Comparison of ENCODE assay signal across 13 cellular contexts in the genomic region with DNA sequence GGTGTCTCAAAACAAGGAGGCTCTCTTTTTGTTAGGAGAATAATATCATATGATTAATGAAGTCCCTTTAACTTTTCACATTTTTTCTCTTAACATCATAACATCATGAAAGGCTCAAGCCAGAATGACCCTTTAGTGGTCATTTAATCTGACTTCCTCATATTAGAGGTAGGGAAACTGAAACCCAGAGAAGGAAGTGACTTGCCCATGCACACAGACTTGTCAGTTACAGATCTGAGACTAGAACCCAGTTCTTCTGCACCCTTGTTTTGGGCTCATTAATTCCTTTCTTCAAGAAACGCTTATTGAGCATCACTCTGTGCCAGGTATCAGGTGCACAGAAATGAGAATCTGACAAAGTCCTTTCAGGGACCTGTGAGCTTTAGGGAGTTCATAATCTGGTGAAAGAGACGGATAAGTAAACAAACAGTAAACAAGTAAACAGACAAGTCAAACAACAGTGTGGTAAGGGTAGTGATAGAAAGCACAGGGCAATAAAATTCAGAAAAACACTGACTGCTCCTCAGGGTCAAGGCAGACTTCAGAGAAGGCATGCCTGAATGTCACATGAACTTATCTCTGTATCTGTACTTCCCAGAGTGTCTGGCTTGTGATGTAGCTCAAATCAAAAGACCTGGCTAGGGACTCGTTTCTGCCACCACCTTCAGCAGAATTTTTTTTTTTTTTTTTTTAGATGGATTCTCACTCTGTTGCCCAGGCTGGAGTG. TPM values are rescaled to one million over a fixed set of nuclear protein-coding genes. Genes with fewer than 3 reads are reported as not detected.
DNase-seq lines count a peak whose midpoint lies in the region; ATAC-seq, FAIRE-seq and TF ChIP-seq lines count a peak whose summit lies in the region.
"Had no signal": no experiment of that assay in that cellular context is flagged by ENCODE, and none has a peak within 500 bp of the region (broad histone marks: within the 10 kb centered on the region; RNA-seq: fewer than 3 reads in every experiment).

No MANE protein-coding gene starts in this region.

- whole genome bisulfite sequencing in GM12878 (ENCODE audit: insufficient coverage, insufficient replicate concordance, low lambda C conversion rate, missing lambda C conversion rate), result 0% methylated on average over 3 of the region's 3 CpGs

- no peaks in the 10 kb centered on the region for H4K20me1 ChIP-seq in GM12878 (ENCODE audit: control insufficient read depth, insufficient read depth)

- POLR2A ChIA-PET in GM12878 (lab: Charles Lee), result interaction anchor here (0.6 to 0.7 kb wide), 3 partner anchors 33 to 79 kb away, joined by 3 to 4 read pairs (median 4); no protein-coding TSS in a partner anchor
- POLR2A ChIA-PET in activated CD4-positive, alpha-beta T cell treated with anti-CD3 and anti-CD28 coated beads for 36 hours (lab: Charles Lee), result no interaction called here

- FAIRE-seq in GM18507 (lab: Jason Lieb, UNC) (peak; percentile 94), GM12878 (lab: Jason Lieb, UNC) (peak; percentile 75)
- FAIRE-seq: frontal cortex had no signal

- peaks cover 31% of the 10 kb centered on the region for H3K4me1 ChIP-seq in GM12878 (ENCODE audit: control insufficient read depth, insufficient read depth, low read length)

- CTCF ChIA-PET in GM12878 (lab: Yijun Ruan, JAX), result interaction anchor here (0.6 kb wide), 2 partner anchors 31 to 288 kb away, joined by 3 read pairs; no protein-coding TSS in a partner anchor
- CTCF ChIA-PET in activated CD4-positive, alpha-beta T cell treated with anti-CD3 and anti-CD28 coated beads for 36 hours (lab: Charles Lee), result no interaction called here

- TF ChIP-seq CTCF in GM12878 (IDR thresholded peaks at IDR 0.05 in 2 of 3, conservative IDR thresholded peaks at IDR 0.05 in 1 of 3; ENCODE audit: control insufficient read depth in 2 of 3, extremely low read depth in 1 of 3, insufficient read depth in 1 of 3, low read depth in 3 of 3, low read length in 3 of 3), result no peak

- no peaks in the 10 kb centered on the region for H3K9me3 ChIP-seq in GM12878 (replicated peaks; ENCODE audit: control insufficient read depth, insufficient read depth, low read length)

- SMC1A ChIA-PET in GM12878 (lab: Charles Lee; ENCODE audit: uncharacterized antibody, unreplicated experiment), result interaction anchor here (0.6 to 1.2 kb wide), 3 partner anchors 10 to 87 kb away, joined by 3 read pairs; no protein-coding TSS in a partner anchor

- no TSS peak for BruUV-seq in GM12878 (replicated peaks; lab: Mats Ljungman, UMichigan)

- H3K4me2 ChIP-seq in GM12878 (ENCODE audit: control insufficient read depth, insufficient read depth), result peak overlapping the region; percentile 1; the same call in 1 of the 2 replicates

- no peak overlapping the region for H3K9ac ChIP-seq in GM12878 (ENCODE audit: control insufficient read depth, insufficient read depth, low read length)

- no peak overlapping the region for H3K4me3 ChIP-seq in GM12878

- ATAC-seq in GM21528 (IDR thresholded peaks at IDR 0.05; ENCODE audit: low FRiP score, unreplicated experiment), result peak; percentile 62
- peak; percentile 88 for ATAC-seq in HG03432 (IDR thresholded peaks at IDR 0.05; ENCODE audit: unreplicated experiment)
- peak; percentile 86 for ATAC-seq in GM12878
- ATAC-seq in activated CD4-positive, alpha-beta T cell treated with anti-CD3 and anti-CD28 coated beads for 36 hours, result no peak
- ATAC-seq in HG02970 (IDR thresholded peaks at IDR 0.05; ENCODE audit: low FRiP score, unreplicated experiment), result no peak

- H3K36me3 ChIP-seq in GM12878 (ENCODE audit: control insufficient read depth in 2 of 2, insufficient read depth in 2 of 2, low read length in 1 of 2), result no peaks in the 10 kb centered on the region

- peak in 1 of 2 experiments; percentile 37; a peak in 1 of 4 replicates for TF ChIP-seq EP300 in GM12878 (IDR thresholded peaks at IDR 0.05; ENCODE audit: borderline replicate concordance in 1 of 2, control insufficient read depth in 1 of 2, low read depth in 2 of 2, low read length in 2 of 2)

- H3K9me3 Mint-ChIP-seq in activated CD4-positive, alpha-beta T cell treated with anti-CD3 and anti-CD28 coated beads for 36 hours (ENCODE audit: low read depth), result peaks cover 2% of the 10 kb centered on the region
- H3K9me3 Mint-ChIP-seq: nephron had no signal

- no peaks in the 10 kb centered on the region for H3K36me3 Mint-ChIP-seq in activated CD4-positive, alpha-beta T cell treated with anti-CD3 and anti-CD28 coated beads for 36 hours (ENCODE audit: low read depth)

- RAD21 ChIA-PET in GM12878 (lab: Charles Lee; ENCODE audit: unreplicated experiment), result interaction anchor here (0.7 to 1.4 kb wide), 3 partner anchors 48 to 62 kb away, joined by 3 read pairs; partner anchors contain the start of gene EPS15

- H3K27me3 ChIP-seq in GM12878 (replicated peaks in 1 of 2; ENCODE audit: control insufficient read depth in 2 of 2, insufficient read depth in 2 of 2, low read length in 1 of 2), result no peaks in the 10 kb centered on the region

- peak; percentile 35 for DNase-seq in GM18507 (ENCODE audit: extremely low spot score, insufficient read length, low read depth)
- no peak for DNase-seq in GM12878 (ENCODE audit: low read depth, low spot score)
- DNase-seq in activated CD4-positive, alpha-beta T cell treated with anti-CD3 and anti-CD28 coated beads for 36 hours, result no peak
- no peak for DNase-seq in mucosa of gallbladder (ENCODE audit: low spot score)
- DNase-seq in cerebellar nuclear complex (lab: John Stamatoyannopoulos, UW), result no peak
- DNase-seq: activated CD4-positive, CD25-positive, alpha-beta regulatory T cell treated with anti-CD3 and anti-CD28 coated beads, Interleukin-2, amount 50 U/mL, for 72 hours; DMS153 had no signal

- no peak overlapping the region for H3K27ac Mint-ChIP-seq in activated CD4-positive, alpha-beta T cell treated with anti-CD3 and anti-CD28 coated beads for 36 hours
- H3K27ac Mint-ChIP-seq: nephron had no signal

- intact Hi-C loops in GM12878 (cut with micrococcal nuclease; ENCODE audit: unreplicated experiment), result no loop called here
- intact Hi-C loops in activated CD4-positive, alpha-beta T cell treated with anti-CD3 and anti-CD28 coated beads for 36 hours (cut with DNase I, micrococcal nuclease), result no loop called here

- no peak overlapping the region for H3K4me3 Mint-ChIP-seq in activated CD4-positive, alpha-beta T cell treated with anti-CD3 and anti-CD28 coated beads for 36 hours
- H3K4me3 Mint-ChIP-seq: nephron had no signal

- H3K4me1 Mint-ChIP-seq in activated CD4-positive, alpha-beta T cell treated with anti-CD3 and anti-CD28 coated beads for 36 hours, result peaks cover 14% of the 10 kb centered on the region

- H3K27ac ChIP-seq in GM12878 (ENCODE audit: control insufficient read depth, insufficient read depth), result no peak overlapping the region
- H3K27ac ChIP-seq: HL-60 had no signal

- no peak for TF ChIP-seq RAD21 in GM12878 (IDR thresholded peaks at IDR 0.05; ENCODE audit: insufficient read depth, low read depth, low read length)

- no peak for TF ChIP-seq POLR2A in GM12878 (IDR thresholded peaks at IDR 0.05; ENCODE audit: low read depth, low read length)

- in situ Hi-C loops in GM12878 (cut with MboI), result no loop called here

- no peaks in the 10 kb centered on the region for H3K27me3 Mint-ChIP-seq in activated CD4-positive, alpha-beta T cell treated with anti-CD3 and anti-CD28 coated beads for 36 hours

- no peak overlapping the region for H2AFZ ChIP-seq in GM12878 (ENCODE audit: control insufficient read depth, low read depth, low read length)

- no peaks in the 10 kb centered on the region for H3K79me2 ChIP-seq in GM12878 (ENCODE audit: control insufficient read depth, insufficient read depth, low read length)

TF ChIP-seq in GM12878, 131 proteins besides CTCF, POLR2A, EP300 and RAD21 (continues in another document):
- no peak for TF ChIP-seq ESRRA (IDR thresholded peaks at IDR 0.05; ENCODE audit: low read length)

RNA-seq across cellular contexts. Expression of gene OSBPL9, which starts 38.3 kb away (rescaled TPM):
- 205 and 209 TPM in 2 replicates for total RNA-seq in GM12878 (2013; cell fraction: nucleolus; rRNA removed)
- total RNA-seq in GM12878 (2014; rRNA removed) (128 and 139 TPM in 2 replicates), GM12878 (2014; rRNA removed; fragmentation: Illumina TruSeq; extraction: Trizol) (150 and 151 TPM in 2 replicates), GM12878 (2021) (102 TPM in 2 replicates), mucosa of gallbladder (47.3 TPM)
- 67.4 TPM for polyA plus RNA-seq in GM12878 (2011; ENCODE audit: low read depth)
- polyA plus RNA-seq in GM12878 (2011; rRNA removed) (114 and 129 TPM in 2 replicates), GM12878 (2014; fragmentation: Illumina TruSeq; extraction: Trizol) (156 and 202 TPM in 2 replicates), GM12878 (2014; fragmentation: Nextera tagmentation; extraction: Ambion mirVana) (10 to 100 TPM; 25.9 to 41.9 TPM), GM12878 (2014; rRNA removed) (89.1 and 103 TPM in 2 replicates), GM12878 (2016; fragmentation: Nextera tagmentation; extraction: Ambion mirVana) (100 to 1,000 TPM in 1 of 2 experiments, 10 to 100 TPM in 1; 98.7 to 112 TPM)
- 84.6 and 110 TPM in 2 replicates for polyA plus RNA-seq in GM12878 (2011; cell fraction: cytosol; rRNA removed)
- polyA plus RNA-seq in GM12878 (2011; cell fraction: nucleus; rRNA removed), result 81.8 and 103 TPM in 2 replicates
- 68.8 and 80.0 TPM in 2 replicates for polyA plus RNA-seq in GM12878 (2012)
- 153 and 174 TPM in 2 replicates for polyA minus RNA-seq in GM12878 (2011; rRNA and poly(A)+ RNA removed)
- polyA minus RNA-seq in GM12878 (2011; cell fraction: cytosol; rRNA and poly(A)+ RNA removed), result 37.0 and 63.4 TPM in 2 replicates
- 92.8 and 131 TPM in 2 replicates for polyA minus RNA-seq in GM12878 (2011; cell fraction: nucleus; rRNA and poly(A)+ RNA removed)
- 10 to 100 TPM; 46.2 to 64.5 TPM for total RNA-seq in activated CD4-positive, alpha-beta T cell treated with anti-CD3 and anti-CD28 coated beads for 36 hours

RNA-seq across cellular contexts. Expression of gene EPS15, which starts 59.5 kb away (rescaled TPM):
- 323 and 356 TPM in 2 replicates for total RNA-seq in GM12878 (2013; cell fraction: nucleolus; rRNA removed)
- total RNA-seq in GM12878 (2014; rRNA removed) (53.4 and 65.1 TPM in 2 replicates), GM12878 (2014; rRNA removed; fragmentation: Illumina TruSeq; extraction: Trizol) (71.6 and 75.1 TPM in 2 replicates), GM12878 (2021) (87.8 and 88.2 TPM in 2 replicates), mucosa of gallbladder (67.0 TPM)
- 19.0 TPM for polyA plus RNA-seq in GM12878 (2011; ENCODE audit: low read depth)
- polyA plus RNA-seq in GM12878 (2011; rRNA removed) (61.9 and 86.3 TPM in 2 replicates), GM12878 (2014; fragmentation: Illumina TruSeq; extraction: Trizol) (60.6 and 80.7 TPM in 2 replicates), GM12878 (2014; fragmentation: Nextera tagmentation; extraction: Ambion mirVana) (10 to 100 TPM; 24.7 to 49.5 TPM), GM12878 (2014; rRNA removed) (37.6 and 43.3 TPM in 2 replicates), GM12878 (2016; fragmentation: Nextera tagmentation; extraction: Ambion mirVana) (10 to 100 TPM; 55.5 to 57.1 TPM)
- 23.5 and 33.2 TPM in 2 replicates for polyA plus RNA-seq in GM12878 (2011; cell fraction: cytosol; rRNA removed)
- polyA plus RNA-seq in GM12878 (2011; cell fraction: nucleus; rRNA removed), result 33.4 and 34.4 TPM in 2 replicates
- 27.6 and 33.8 TPM in 2 replicates for polyA plus RNA-seq in GM12878 (2012)
- polyA minus RNA-seq in GM12878 (2011; rRNA and poly(A)+ RNA removed), result 79.6 and 113 TPM in 2 replicates
- polyA minus RNA-seq in GM12878 (2011; cell fraction: cytosol; rRNA and poly(A)+ RNA removed), result 37.7 and 45.4 TPM in 2 replicates
- polyA minus RNA-seq in GM12878 (2011; cell fraction: nucleus; rRNA and poly(A)+ RNA removed), result 29.9 and 40.9 TPM in 2 replicates
- 10 to 100 TPM; 59.6 to 61.6 TPM for total RNA-seq in activated CD4-positive, alpha-beta T cell treated with anti-CD3 and anti-CD28 coated beads for 36 hours

Comparison
In these comparisons a context has a peak if more than half of its experiments do, and no peak if none do; other contexts are left out.
1. ATAC-seq: peak in GM21528 (single experiment), HG03432 (single experiment) and GM12878 (single experiment); none in activated CD4-positive, alpha-beta T cell treated with anti-CD3 and anti-CD28 coated beads for 36 hours (single experiment) and HG02970 (single experiment).